27 cellular contexts compared by ENCODE assay signal in genomic region chr4:110485452-110485851, GRCh38. TPM values are rescaled to one million over a fixed set of nuclear protein-coding genes. Genes with fewer than 3 reads are reported as not detected.
A peak's percentile ranks its signal among the peaks of the same experiment; 100 is the strongest.
DNase-seq lines count a peak whose midpoint lies in the region; FAIRE-seq and TF ChIP-seq lines count a peak whose summit lies in the region.
"Had no signal": no experiment of that assay in that cellular context is flagged by ENCODE, and none has a peak within 500 bp of the region (broad histone marks: within the 10 kb centered on the region; RNA-seq: fewer than 3 reads in every experiment).

No MANE protein-coding gene starts in this region.

- H3K27ac Mint-ChIP-seq in neural crest cell (ENCODE audit: unreplicated experiment) = peak overlapping the region; percentile 22
- no peak overlapping the region for H3K27ac Mint-ChIP-seq in activated CD4-positive, alpha-beta memory T cell treated with anti-CD3 and anti-CD28 coated beads, Interleukin-2, amount 10 ng/mL, durations not matched to agents 7 days and 5 days
- H3K27ac Mint-ChIP-seq: activated CD8-positive, alpha-beta T cell treated with anti-CD3 and anti-CD28 coated beads for 36 hours; activated naive CD4-positive, alpha-beta T cell treated with anti-CD3 and anti-CD28 coated beads, Interleukin-2, amount 50 U/mL, for 24 hours; memory B cell; stimulated activated naive CD8-positive, alpha-beta T cell treated with anti-CD3 and anti-CD28 coated beads, Interleukin-15, amount 100 ng/mL, for 72 hours; T-helper 2 cell treated with Interferon-gamma antibody and Interleukin-4, amounts not matched to agents 5 μg/mL and 100 μg/mL, for 36 hours had no signal

- POLR2A ChIA-PET in activated CD4-positive, alpha-beta memory T cell treated with anti-CD3 and anti-CD28 coated beads, Interleukin-2, amount 10 ng/mL, durations not matched to agents 7 days and 5 days (lab: Charles Lee) = no interaction called here

- H3F3A ChIP-seq in smooth muscle cell (ENCODE audit: low read depth) = peaks cover 27% of the 10 kb centered on the region

- no peak for TF ChIP-seq CTCF in coronary artery (IDR thresholded peaks at IDR 0.05)
- TF ChIP-seq CTCF in neural crest cell (conservative IDR thresholded peaks at IDR 0.05) = no peak
- TF ChIP-seq CTCF in smooth muscle cell (IDR thresholded peaks at IDR 0.05; ENCODE audit: borderline replicate concordance, insufficient read depth, poor library complexity, severe bottlenecking) = no peak

- H3K27me3 Mint-ChIP-seq in neural crest cell (ENCODE audit: low read depth) = no peaks in the 10 kb centered on the region
- peaks cover 23% of the 10 kb centered on the region for H3K27me3 Mint-ChIP-seq in activated CD4-positive, alpha-beta memory T cell treated with anti-CD3 and anti-CD28 coated beads, Interleukin-2, amount 10 ng/mL, durations not matched to agents 7 days and 5 days

- H3K9me3 ChIP-seq in smooth muscle cell (replicated peaks; ENCODE audit: low read depth) = no peaks in the 10 kb centered on the region
- H3K9me3 ChIP-seq: BLaER1 treated with 17β-estradiol and CSF1 and Interleukin-3, amounts not matched to agents 10 nM and 100 nM; gastroesophageal sphincter; spleen; vagina had no signal

- no peak overlapping the region for H3K4me3 ChIP-seq in coronary artery
- no peak overlapping the region for H3K4me3 ChIP-seq in smooth muscle cell
- H3K4me3 ChIP-seq: BLaER1 treated with 17β-estradiol and CSF1 and Interleukin-3, amounts not matched to agents 10 nM and 100 nM; gastroesophageal sphincter; PC-9; spleen; vagina had no signal

- FAIRE-seq in RCC 7860 (lab: Jason Lieb, UNC) = peak; percentile 45
- FAIRE-seq: endothelial cell of umbilical vein had no signal

- H3K9me3 Mint-ChIP-seq in neural crest cell = no peaks in the 10 kb centered on the region
- no peaks in the 10 kb centered on the region for H3K9me3 Mint-ChIP-seq in activated CD4-positive, alpha-beta memory T cell treated with anti-CD3 and anti-CD28 coated beads, Interleukin-2, amount 10 ng/mL, durations not matched to agents 7 days and 5 days
- H3K9me3 Mint-ChIP-seq: activated CD8-positive, alpha-beta T cell treated with anti-CD3 and anti-CD28 coated beads for 36 hours; activated naive CD4-positive, alpha-beta T cell treated with anti-CD3 and anti-CD28 coated beads, Interleukin-2, amount 50 U/mL, for 24 hours; memory B cell; stimulated activated naive CD8-positive, alpha-beta T cell treated with anti-CD3 and anti-CD28 coated beads, Interleukin-15, amount 100 ng/mL, for 72 hours; T-helper 2 cell treated with Interferon-gamma antibody and Interleukin-4, amounts not matched to agents 5 μg/mL and 100 μg/mL, for 36 hours had no signal

- H3K4me2 ChIP-seq in smooth muscle cell = peak overlapping the region; percentile 63
- H3K4me2 ChIP-seq: PC-9 had no signal

- WGBS in smooth muscle cell (ENCODE audit: low lambda C conversion rate) = 58% methylated on average over 1 of the region's 1 CpG

- peak overlapping the region; percentile 36 for H3K9ac ChIP-seq in smooth muscle cell (ENCODE audit: low read depth)
- H3K9ac ChIP-seq: BLaER1 treated with 17β-estradiol and CSF1 and Interleukin-3, amounts not matched to agents 10 nM and 100 nM had no signal

- H3K36me3 ChIP-seq in smooth muscle cell (ENCODE audit: low read depth) = no peaks in the 10 kb centered on the region
- H3K36me3 ChIP-seq: BLaER1 treated with 17β-estradiol and CSF1 and Interleukin-3, amounts not matched to agents 10 nM and 100 nM; gastroesophageal sphincter; spleen; vagina had no signal

- no peak overlapping the region for H3K4me3 Mint-ChIP-seq in neural crest cell
- H3K4me3 Mint-ChIP-seq in activated CD4-positive, alpha-beta memory T cell treated with anti-CD3 and anti-CD28 coated beads, Interleukin-2, amount 10 ng/mL, durations not matched to agents 7 days and 5 days = no peak overlapping the region
- H3K4me3 Mint-ChIP-seq: activated CD8-positive, alpha-beta T cell treated with anti-CD3 and anti-CD28 coated beads for 36 hours; activated naive CD4-positive, alpha-beta T cell treated with anti-CD3 and anti-CD28 coated beads, Interleukin-2, amount 50 U/mL, for 24 hours; memory B cell; stimulated activated naive CD8-positive, alpha-beta T cell treated with anti-CD3 and anti-CD28 coated beads, Interleukin-15, amount 100 ng/mL, for 72 hours; T-helper 2 cell treated with Interferon-gamma antibody and Interleukin-4, amounts not matched to agents 5 μg/mL and 100 μg/mL, for 36 hours had no signal

- H3K27me3 ChIP-seq in smooth muscle cell (ENCODE audit: low read depth) = no peaks in the 10 kb centered on the region
- H3K27me3 ChIP-seq: BLaER1 treated with 17β-estradiol and CSF1 and Interleukin-3, amounts not matched to agents 10 nM and 100 nM; gastroesophageal sphincter; vagina had no signal

- no peaks in the 10 kb centered on the region for H3K36me3 Mint-ChIP-seq in neural crest cell (ENCODE audit: low read depth)
- no peaks in the 10 kb centered on the region for H3K36me3 Mint-ChIP-seq in activated CD4-positive, alpha-beta memory T cell treated with anti-CD3 and anti-CD28 coated beads, Interleukin-2, amount 10 ng/mL, durations not matched to agents 7 days and 5 days (ENCODE audit: low read depth)
- H3K36me3 Mint-ChIP-seq: activated naive CD4-positive, alpha-beta T cell treated with anti-CD3 and anti-CD28 coated beads, Interleukin-2, amount 50 U/mL, for 24 hours; memory B cell had no signal

- H3K4me1 ChIP-seq in smooth muscle cell (ENCODE audit: low read depth) = peaks cover 35% of the 10 kb centered on the region
- H3K4me1 ChIP-seq: gastroesophageal sphincter, vagina had no signal

- no peaks in the 10 kb centered on the region for H3K79me2 ChIP-seq in smooth muscle cell (ENCODE audit: low read depth)

- peaks cover 10% of the 10 kb centered on the region for H3K4me1 Mint-ChIP-seq in neural crest cell
- peaks cover 4% of the 10 kb centered on the region for H3K4me1 Mint-ChIP-seq in activated CD4-positive, alpha-beta memory T cell treated with anti-CD3 and anti-CD28 coated beads, Interleukin-2, amount 10 ng/mL, durations not matched to agents 7 days and 5 days
- H3K4me1 Mint-ChIP-seq: activated naive CD4-positive, alpha-beta T cell treated with anti-CD3 and anti-CD28 coated beads, Interleukin-2, amount 50 U/mL, for 24 hours had no signal

- CTCF ChIA-PET in activated CD4-positive, alpha-beta memory T cell treated with anti-CD3 and anti-CD28 coated beads, Interleukin-2, amount 10 ng/mL, durations not matched to agents 7 days and 5 days (lab: Charles Lee) = no interaction called here

- H2AFZ ChIP-seq in smooth muscle cell (ENCODE audit: low read depth) = peak overlapping the region; percentile 32
- H2AFZ ChIP-seq: PC-9 had no signal

- DNase-seq in RCC 7860 (ENCODE audit: low spot score) = no peak
- no peak for DNase-seq in coronary artery (ENCODE audit: low spot score)
- no peak for DNase-seq in neural crest cell (ENCODE audit: low read depth, low spot score)
- no peak for DNase-seq in smooth muscle cell (lab: John Stamatoyannopoulos, UW; ENCODE audit: unreplicated experiment)
- DNase-seq in activated CD4-positive, alpha-beta memory T cell treated with anti-CD3 and anti-CD28 coated beads, Interleukin-2, amount 10 ng/mL, durations not matched to agents 7 days and 5 days = no peak
- no peak for DNase-seq in occipital lobe (lab: John Stamatoyannopoulos, UW)
- no peak for DNase-seq in activated gamma-delta T cell (lab: John Stamatoyannopoulos, UW)
- DNase-seq: activated CD4-positive, CD25-positive, alpha-beta regulatory T cell treated with anti-CD3 and anti-CD28 coated beads, Interleukin-2, amount 50 U/mL, for 72 hours; activated CD8-positive, alpha-beta memory T cell treated with anti-CD3 and anti-CD28 coated beads, Interleukin-2, amount 50 U/mL, for 48 hours; NCI-H1436; NCI-H2081; NCI-H69; Right ventricle myocardium superior; spleen; stimulated activated CD4-positive, alpha-beta T cell treated with anti-CD3 and anti-CD28 coated beads, Interleukin-2, amount 100 ng/mL, for 24 hours; stimulated activated CD8-positive, alpha-beta memory T cell treated with anti-CD3 and anti-CD28 coated beads, Interleukin-4, amount 100 ng/mL, for 48 hours; stimulated activated naive CD8-positive, alpha-beta T cell treated with anti-CD3 and anti-CD28 coated beads, Interleukin-15, amount 100 ng/mL, for 72 hours had no signal

- no peaks in the 10 kb centered on the region for H4K20me1 ChIP-seq in smooth muscle cell (ENCODE audit: low read depth)
- H4K20me1 ChIP-seq: BLaER1 treated with 17β-estradiol and CSF1 and Interleukin-3, amounts not matched to agents 10 nM and 100 nM had no signal

- H3K27ac ChIP-seq in coronary artery = peak overlapping the region; percentile 42 to 73
- peak overlapping the region; percentile 97 for H3K27ac ChIP-seq in smooth muscle cell (ENCODE audit: low read depth)
- H3K27ac ChIP-seq: BLaER1 treated with 17β-estradiol and CSF1 and Interleukin-3, amounts not matched to agents 10 nM and 100 nM; PC-9; vagina had no signal

RNA-seq across cellular contexts. Expression of gene ENPEP, which starts 9.5 kb away (rescaled TPM):
- total RNA-seq in neural crest cell (4.5 and 7.3 TPM in 2 replicates), smooth muscle cell (6.5 and 16.6 TPM in 2 replicates), occipital lobe (0.78 TPM)
- 3.8 and 4.8 TPM in 2 replicates for polyA plus RNA-seq in smooth muscle cell
- total RNA-seq in activated CD4-positive, alpha-beta memory T cell treated with anti-CD3 and anti-CD28 coated beads, Interleukin-2, amount 10 ng/mL, durations not matched to agents 7 days and 5 days = under 1 TPM; 0.15 to 0.65 TPM
- total RNA-seq: endothelial cell of umbilical vein, fibroblast of lung, PC-9 had no signal
- polyA plus RNA-seq: endothelial cell of umbilical vein had no signal
